Comparison of ENCODE assay signal across 20 cellular contexts in the genomic region with DNA sequence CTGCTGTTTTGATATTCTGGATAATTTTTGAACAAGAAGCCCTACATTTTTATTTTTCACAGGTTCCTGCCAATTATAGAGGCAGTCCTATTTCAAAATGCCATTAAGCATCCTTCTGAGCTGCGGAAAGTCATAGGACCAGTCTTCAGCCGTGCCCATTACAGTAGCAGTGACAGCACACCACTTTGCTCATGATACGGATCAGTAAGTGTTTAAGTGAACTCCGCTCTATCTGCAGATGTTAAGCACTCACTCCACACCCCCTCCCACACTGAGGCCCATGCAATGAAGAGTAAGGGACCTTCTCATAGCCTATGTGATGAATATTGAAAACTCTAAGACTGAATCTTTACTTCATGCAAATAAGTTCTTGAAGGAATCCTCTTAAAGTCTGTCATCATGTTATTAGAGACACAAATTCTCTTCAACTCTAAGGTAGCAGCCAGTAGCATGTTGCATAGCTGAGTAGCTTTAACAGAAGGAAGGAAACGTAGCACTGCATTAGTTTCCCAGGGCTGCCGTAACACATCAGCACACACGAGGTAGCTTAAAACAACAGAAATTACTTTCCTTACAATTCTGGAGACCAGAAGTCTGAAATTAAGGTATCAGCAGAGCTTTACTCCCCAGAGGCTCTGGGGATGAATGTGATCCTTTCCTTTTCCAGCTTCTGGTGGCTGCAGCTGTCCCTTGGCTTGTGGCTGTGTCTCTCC. TPM values are rescaled to one million over a fixed set of nuclear protein-coding genes. Genes with fewer than 3 reads are reported as not detected.
A peak's percentile ranks its signal among the peaks of the same experiment; 100 is the strongest.
DNase-seq lines count a peak whose midpoint lies in the region; ATAC-seq and TF ChIP-seq lines count a peak whose summit lies in the region.
"Had no signal": no experiment of that assay in that cellular context is flagged by ENCODE, and none has a peak within 500 bp of the region (broad histone marks: within the 10 kb centered on the region; RNA-seq: fewer than 3 reads in every experiment).

No MANE protein-coding gene starts in this region.

- CTCF ChIA-PET in CD8-positive, alpha-beta T cell (lab: Charles Lee): no interaction called here

- H3K4me1 Mint-ChIP-seq in brain: peaks cover 32% of the 10 kb centered on the region
- peaks cover 22 to 46% of the 10 kb centered on the region in 2 donors for H3K4me1 Mint-ChIP-seq in stimulated activated naive B cell treated with anti-CD40 and anti-IgM and Interleukin-4, amounts not matched to agents 10 μg/mL and 1 μg/mL and 100 μg/mL, for 72 hours
- no peaks in the 10 kb centered on the region for H3K4me1 Mint-ChIP-seq in CD8-positive, alpha-beta T cell (ENCODE audit: low read depth)
- H3K4me1 Mint-ChIP-seq: T-helper 17 cell had no signal

- ATAC-seq in stimulated activated naive B cell treated with anti-CD40 and anti-IgM and Interleukin-4, amounts not matched to agents 10 μg/mL and 1 μg/mL and 100 μg/mL, for 72 hours (replicated peaks): peak; percentile 8 to 27
- ATAC-seq in HG03432 (IDR thresholded peaks at IDR 0.05; ENCODE audit: unreplicated experiment): no peak
- no peak for ATAC-seq in CD8-positive, alpha-beta T cell
- ATAC-seq: K562, T-helper 17 cell had no signal

- no peaks in the 10 kb centered on the region for H3K36me3 Mint-ChIP-seq in brain
- no peaks in the 10 kb centered on the region for H3K36me3 Mint-ChIP-seq in stimulated activated naive B cell treated with anti-CD40 and anti-IgM and Interleukin-4, amounts not matched to agents 10 μg/mL and 1 μg/mL and 100 μg/mL, for 72 hours
- no peaks in the 10 kb centered on the region for H3K36me3 Mint-ChIP-seq in CD8-positive, alpha-beta T cell

- H3K4me3 Mint-ChIP-seq in brain: no peak overlapping the region
- no peak overlapping the region for H3K4me3 Mint-ChIP-seq in stimulated activated naive B cell treated with anti-CD40 and anti-IgM and Interleukin-4, amounts not matched to agents 10 μg/mL and 1 μg/mL and 100 μg/mL, for 72 hours
- H3K4me3 Mint-ChIP-seq in CD8-positive, alpha-beta T cell: no peak overlapping the region
- H3K4me3 Mint-ChIP-seq: T-helper 17 cell had no signal

- H3K27ac Mint-ChIP-seq in brain: peak overlapping the region; percentile 4 to 77 (median 14)
- H3K27ac Mint-ChIP-seq in stimulated activated naive B cell treated with anti-CD40 and anti-IgM and Interleukin-4, amounts not matched to agents 10 μg/mL and 1 μg/mL and 100 μg/mL, for 72 hours: no peak overlapping the region
- no peak overlapping the region for H3K27ac Mint-ChIP-seq in CD8-positive, alpha-beta T cell
- H3K27ac Mint-ChIP-seq: T-helper 17 cell had no signal

- intact Hi-C loops in CD8-positive, alpha-beta T cell (cut with DNase I, micrococcal nuclease): no loop called here

- H3K9me3 Mint-ChIP-seq in brain: no peaks in the 10 kb centered on the region
- H3K9me3 Mint-ChIP-seq in stimulated activated naive B cell treated with anti-CD40 and anti-IgM and Interleukin-4, amounts not matched to agents 10 μg/mL and 1 μg/mL and 100 μg/mL, for 72 hours: no peaks in the 10 kb centered on the region
- H3K9me3 Mint-ChIP-seq in CD8-positive, alpha-beta T cell: peaks cover 5% of the 10 kb centered on the region

- no peaks in the 10 kb centered on the region for H3K9me3 ChIP-seq in CD8-positive, alpha-beta T cell (ENCODE audit: low read length)
- H3K9me3 ChIP-seq: HAP-1 had no signal

- peaks cover 10% of the 10 kb centered on the region for H3K27me3 Mint-ChIP-seq in brain
- no peaks in the 10 kb centered on the region for H3K27me3 Mint-ChIP-seq in stimulated activated naive B cell treated with anti-CD40 and anti-IgM and Interleukin-4, amounts not matched to agents 10 μg/mL and 1 μg/mL and 100 μg/mL, for 72 hours
- H3K27me3 Mint-ChIP-seq in CD8-positive, alpha-beta T cell (ENCODE audit: low read depth): no peaks in the 10 kb centered on the region
- H3K27me3 Mint-ChIP-seq: T-helper 17 cell had no signal

- H3K36me3 ChIP-seq in CD8-positive, alpha-beta T cell (ENCODE audit: insufficient read depth, low read length): no peaks in the 10 kb centered on the region
- H3K36me3 ChIP-seq: HAP-1 had no signal

- no peak overlapping the region for H3K27ac ChIP-seq in CD8-positive, alpha-beta T cell (ENCODE audit: low read depth, low read length)
- H3K27ac ChIP-seq: 22Rv1 had no signal

- H3K4me3 ChIP-seq in CD8-positive, alpha-beta T cell (ENCODE audit: low read depth, low read length): no peak overlapping the region
- H3K4me3 ChIP-seq: HAP-1, K562 had no signal

- POLR2A ChIA-PET in CD8-positive, alpha-beta T cell (lab: Charles Lee): no interaction called here

- no peak for TF ChIP-seq CTCF in brain (conservative IDR thresholded peaks at IDR 0.05)
- no peak for TF ChIP-seq CTCF in CD8-positive, alpha-beta T cell (IDR thresholded peaks at IDR 0.05)

- DNase-seq in NCI-H2171 treated with DMSO at 0.1 percent for 48 hours (lab: John Stamatoyannopoulos, UW) (peak; percentile 53), NCI-H2171 (lab: John Stamatoyannopoulos, UW) (no peak), NCI-H345 (lab: John Stamatoyannopoulos, UW) (peak; percentile 70), cerebellar nuclear complex (lab: John Stamatoyannopoulos, UW) (no peak)
- DNase-seq in stimulated activated naive B cell treated with anti-CD40 and anti-IgM and Interleukin-4, amounts not matched to agents 10 μg/mL and 1 μg/mL and 100 μg/mL, for 72 hours: no peak
- no peak for DNase-seq in CD8-positive, alpha-beta T cell
- DNase-seq: C1 segment of cervical spinal cord, DMS 273 treated with DMSO at 0.1 percent for 48 hours, EL, MV-4-11, NCI-H510A treated with DMSO at 0.1 percent for 48 hours, OCI-M1, SHP77 treated with DMSO at 0.1 percent for 48 hours, T-helper 17 cell had no signal

- no peaks in the 10 kb centered on the region for H3K27me3 ChIP-seq in CD8-positive, alpha-beta T cell (ENCODE audit: insufficient read depth, low read length)

- H3K4me1 ChIP-seq in CD8-positive, alpha-beta T cell (ENCODE audit: insufficient read depth, low read length): no peaks in the 10 kb centered on the region
- H3K4me1 ChIP-seq: HAP-1 had no signal

RNA-seq across cellular contexts. Expression of a gene that starts 20.3 kb away (rescaled TPM):
- not detected for polyA plus RNA-seq in brain (ENCODE audit: insufficient read depth, low read depth, low replicate concordance)
- not detected for total RNA-seq in CD8-positive, alpha-beta T cell
- total RNA-seq: K562, RPMI7951, T-helper 17 cell had no signal
- polyA plus RNA-seq: K562 had no signal

RNA-seq across cellular contexts. Expression of a gene that starts 40.5 kb away (rescaled TPM):
- polyA plus RNA-seq in brain (ENCODE audit: insufficient read depth, low read depth, low replicate concordance): not detected
- not detected for total RNA-seq in CD8-positive, alpha-beta T cell
- total RNA-seq: K562, RPMI7951, T-helper 17 cell had no signal

RNA-seq across cellular contexts. Expression of a gene that starts 43.9 kb away (rescaled TPM):
- not detected for polyA plus RNA-seq in brain (ENCODE audit: insufficient read depth, low read depth, low replicate concordance)
- not detected for total RNA-seq in CD8-positive, alpha-beta T cell
- total RNA-seq: K562, RPMI7951, T-helper 17 cell had no signal
- polyA plus RNA-seq: K562 had no signal

RNA-seq across cellular contexts. Expression of a gene that starts 47.3 kb away (rescaled TPM):
- polyA plus RNA-seq in brain (ENCODE audit: insufficient read depth, low read depth, low replicate concordance): not detected
- not detected for total RNA-seq in CD8-positive, alpha-beta T cell
- total RNA-seq: RPMI7951, T-helper 17 cell had no signal

RNA-seq across cellular contexts. Expression of a gene that starts 50.8 kb away (rescaled TPM):
- polyA plus RNA-seq in brain (ENCODE audit: insufficient read depth, low read depth, low replicate concordance): not detected
- not detected for total RNA-seq in CD8-positive, alpha-beta T cell
- total RNA-seq: K562, RPMI7951, T-helper 17 cell had no signal
- polyA plus RNA-seq: K562 had no signal

Comparison
In these comparisons a context has a peak if more than half of its experiments do, and no peak if none do; other contexts are left out.
1. DNase-seq: peak in NCI-H2171 treated with DMSO at 0.1 percent for 48 hours (single experiment) and NCI-H345 (single experiment); none in NCI-H2171 (single experiment), stimulated activated naive B cell treated with anti-CD40 and anti-IgM and Interleukin-4, amounts not matched to agents 10 μg/mL and 1 μg/mL and 100 μg/mL, for 72 hours (single experiment), cerebellar nuclear complex (0 of 2) and CD8-positive, alpha-beta T cell (0 of 7).
2. H3K27ac Mint-ChIP-seq: peak in brain (5 of 5); none in stimulated activated naive B cell treated with anti-CD40 and anti-IgM and Interleukin-4, amounts not matched to agents 10 μg/mL and 1 μg/mL and 100 μg/mL, for 72 hours (single experiment) and CD8-positive, alpha-beta T cell (single experiment).
3. ATAC-seq: peak in stimulated activated naive B cell treated with anti-CD40 and anti-IgM and Interleukin-4, amounts not matched to agents 10 μg/mL and 1 μg/mL and 100 μg/mL, for 72 hours (2 of 2); none in HG03432 (single experiment) and CD8-positive, alpha-beta T cell (single experiment).